25 cellular contexts compared by ENCODE assay signal in the genomic region with DNA sequence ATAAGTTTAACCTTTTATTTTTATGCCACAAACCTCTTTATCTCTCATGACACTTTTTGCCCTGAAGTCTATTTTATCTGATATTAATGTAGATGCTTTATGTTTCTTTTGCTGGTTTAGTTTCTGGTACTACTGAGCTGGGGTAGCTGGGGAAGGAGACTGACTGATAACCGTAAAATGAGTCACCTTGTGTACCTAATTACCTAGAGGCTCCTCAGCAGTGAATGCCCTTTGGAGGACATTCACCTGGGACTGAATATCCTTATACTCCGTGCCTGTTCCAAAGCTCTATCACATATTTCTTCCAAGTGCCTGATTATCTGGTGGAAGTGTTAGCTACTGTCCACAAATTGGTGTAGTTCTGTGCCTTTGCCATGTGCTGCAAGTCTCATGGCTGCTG.
"Had no signal": no experiment of that assay in that cellular context is flagged by ENCODE, and none has a peak within 500 bp of the region (broad histone marks: within the 10 kb centered on the region; RNA-seq: fewer than 3 reads in every experiment).

No MANE protein-coding gene starts in this region.

- ATAC-seq: activated naive CD8-positive, alpha-beta T cell treated with anti-CD3 and anti-CD28 coated beads, Interleukin-2, amount 50 U/mL, for 24 hours; esophagus mucosa; left cardiac atrium; lower lobe of right lung; naive thymus-derived CD8-positive, alpha-beta T cell; sciatic nerve; WTC11 had no signal

- H3K9me3 ChIP-seq: testis had no signal

- FAIRE-seq: frontal cortex had no signal

- H2AFZ ChIP-seq: neural progenitor cell had no signal

- DNase-seq: activated CD4-positive, alpha-beta T cell treated with anti-CD3 and anti-CD28 coated beads, Interleukin-2, amount 50 U/mL, for 48 hours; activated CD8-positive, alpha-beta memory T cell treated with anti-CD3 and anti-CD28 coated beads, Interleukin-2, amount 50 U/mL, for 48 hours; activated effector memory CD4-positive, alpha-beta T cell treated with Interleukin-2 at 50 U/mL for 16 hours; activated naive CD4-positive, alpha-beta T cell treated with anti-CD3 and anti-CD28 coated beads, Interleukin-2, amount 10 ng/mL, durations not matched to agents 7 days and 5 days; activated naive CD8-positive, alpha-beta T cell treated with anti-CD3 and anti-CD28 coated beads, Interleukin-2, amount 50 U/mL, for 24 hours; activated T-cell treated with anti-CD3 and anti-CD28 coated beads, Interleukin-2, amount 50 U/mL, for 48 hours; effector CD8-positive, alpha-beta T cell; head of caudate nucleus; islet precursor cell; left cardiac atrium; lower lobe of right lung; naive thymus-derived CD8-positive, alpha-beta T cell; stimulated activated CD4-positive, alpha-beta T cell treated with anti-CD3 and anti-CD28 coated beads, Interleukin-15, amount 100 ng/mL, for 24 hours; stimulated activated CD8-positive, alpha-beta memory T cell treated with anti-CD3 and anti-CD28 coated beads, Interleukin-4, amount 100 ng/mL, for 48 hours; stimulated activated naive CD4-positive, alpha-beta T cell; T-helper 1 cell; T-helper 9 cell; testis; trophoblast cell had no signal

- H3K9ac ChIP-seq: neural progenitor cell had no signal

- H3K27ac ChIP-seq: lower lobe of right lung, neural progenitor cell, testis had no signal

- H3K27me3 ChIP-seq: neural progenitor cell, testis had no signal

- H3K36me3 ChIP-seq: lower lobe of right lung, neural progenitor cell had no signal

- H3K4me3 ChIP-seq: lower lobe of right lung, neural progenitor cell, smooth muscle cell, testis had no signal

- H3K4me1 ChIP-seq: lower lobe of right lung, neural progenitor cell, testis had no signal

- H3K4me2 ChIP-seq: neural progenitor cell, smooth muscle cell had no signal
